8 cellular contexts compared by ENCODE assay signal in genomic region chr1:15526490-15527339, GRCh38. TPM values are rescaled to one million over a fixed set of nuclear protein-coding genes. Genes with fewer than 3 reads are reported as not detected.
DNase-seq lines count a peak whose midpoint lies in the region; ATAC-seq and TF ChIP-seq lines count a peak whose summit lies in the region.

DNAJC16 (plus strand) TSS chr1:15526848; CDS start chr1:15529106, 2,258 bp downstream.

- H3K4me3 ChIP-seq in heart left ventricle (peak within 1 kb of the TSS; percentile 64 to 100 (median 76)), upper lobe of right lung (peak within 1 kb of the TSS; percentile 70)

- H3K36me3 ChIP-seq in heart left ventricle (peaks cover 0 to 28% (median 13%) of the 10 kb centered on the region in 9 donors), upper lobe of right lung (peaks cover 7% of the 10 kb centered on the region)

- TF ChIP-seq CTCF in GM12873 (IDR thresholded peaks at IDR 0.05; ENCODE audit: insufficient read depth, low read depth, low read length, missing control alignments) (peak; percentile 27), heart left ventricle (IDR thresholded peaks at IDR 0.05) (peak in 6 of 12 donors; percentile 6 to 45 (median 30)), upper lobe of right lung (IDR thresholded peaks at IDR 0.05) (peak; percentile 36)

- DNase-seq in NCI-H1417 treated with DMSO at 0.1 percent for 48 hours (lab: John Stamatoyannopoulos, UW) (peak; percentile 98), T follicular helper cell (ENCODE audit: low read depth) (peak; percentile 88), heart left ventricle (peak; percentile 98 to 100 (median 100)), posterior cingulate gyrus (peak; percentile 97 to 100 (median 99)), upper lobe of right lung (peak; percentile 98)

- intact Hi-C loops in heart left ventricle (cut with DNase I) (loop anchor here in 3 of 10 donors (1.0 to 10.0 kb wide), 5 partner anchors 76 to 841 kb away; partner anchors contain the start of genes DDI2 (in 3 of the 3) and SZRD1 (in 1 of the 3)), posterior cingulate gyrus (cut with DNase I) (loop anchor here (2.0 to 5.0 kb wide), 2 partner anchors 76 to 90 kb away; partner anchors contain the start of gene DDI2), upper lobe of right lung (cut with DNase I) (no loop called here)

- ATAC-seq in HG02763 (IDR thresholded peaks at IDR 0.05; ENCODE audit: unreplicated experiment) (peak; percentile 56), heart left ventricle (peak; percentile 68 to 77 (median 73)), upper lobe of right lung (peak; percentile 71)

- H3K27me3 ChIP-seq in heart left ventricle (no peaks in the 10 kb centered on the region), upper lobe of right lung (no peaks in the 10 kb centered on the region)

- peak within 1 kb of the TSS; percentile 70 for H3K27ac ChIP-seq in adipose tissue (ENCODE audit: low read depth, low read length)
- peak within 1 kb of the TSS; percentile 68 to 99 (median 96) for H3K27ac ChIP-seq in heart left ventricle
- H3K27ac ChIP-seq in upper lobe of right lung = peak within 1 kb of the TSS; percentile 83

- WGBS in adipose tissue, 3 donors = 0 to 1% (median 1%) methylated on average over 57 to 65 of the region's 65 CpGs
- 0% methylated on average over 47 to 65 of the region's 65 CpGs for WGBS in heart left ventricle, 4 donors

- H3K9me3 ChIP-seq in heart left ventricle = no peaks in the 10 kb centered on the region
- H3K9me3 ChIP-seq in upper lobe of right lung = no peaks in the 10 kb centered on the region

- peak in 1 of 2 donors; percentile 74 for TF ChIP-seq POLR2A in heart left ventricle (IDR thresholded peaks at IDR 0.05)

- H3K4me1 ChIP-seq in heart left ventricle (peaks cover 8 to 43% (median 29%) of the 10 kb centered on the region in 12 donors), upper lobe of right lung (peaks cover 27% of the 10 kb centered on the region)

RNA-seq across cellular contexts. Expression of gene DNAJC16, which starts in this region (rescaled TPM):
- polyA plus RNA-seq in adipose tissue (1 to 10 TPM; 3.0 to 3.6 (median 3.2) TPM), heart left ventricle (10 to 100 TPM in 1 of 2 donors, 1 to 10 TPM in 1; 4.2 to 10.3 TPM)
- total RNA-seq in heart left ventricle (10 to 100 TPM; 11.9 to 22.8 (median 19.1) TPM), upper lobe of right lung (23.5 TPM)

Comparison
In these comparisons a context has a peak if more than half of its experiments do, and no peak if none do; other contexts are left out.
1. Peak in every context shown above with its lines: DNase-seq, ATAC-seq, H3K4me3 ChIP-seq and H3K27ac ChIP-seq.